Comparison of ENCODE assay signal across 28 cellular contexts in the genomic region with DNA sequence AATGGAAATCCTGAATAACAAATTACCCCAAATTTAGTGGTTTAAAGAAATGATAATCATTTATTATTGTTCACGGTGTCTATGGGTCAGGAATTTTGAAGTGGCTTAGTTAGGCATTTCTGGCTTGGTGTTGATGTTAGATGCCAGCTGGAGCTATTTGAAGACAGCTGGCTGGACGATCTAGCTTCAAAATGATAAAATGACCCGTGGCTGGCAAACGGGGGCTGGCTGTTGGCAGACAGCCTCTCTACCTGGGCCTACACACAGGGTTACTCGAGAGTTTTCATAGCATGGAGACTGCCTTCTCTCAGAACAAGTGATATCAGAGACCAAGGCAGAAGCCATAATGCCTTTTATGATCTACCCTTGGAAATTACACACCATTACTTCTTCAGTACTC.
"Had no signal": no experiment of that assay in that cellular context is flagged by ENCODE, and none has a peak within 500 bp of the region (broad histone marks: within the 10 kb centered on the region; RNA-seq: fewer than 3 reads in every experiment).

No MANE protein-coding gene starts in this region.

- DNase-seq: colonic mucosa; effector CD8-positive, alpha-beta T cell; endodermal cell; foreskin fibroblast; gastrocnemius medialis; head of caudate nucleus; hippocampal formation; left colon; midbrain; natural killer cell; occipital lobe; ovary; posterior cingulate gyrus; retina; stimulated activated CD4-positive, alpha-beta T cell treated with anti-CD3 and anti-CD28 coated beads, Interleukin-2, amount 100 ng/mL, for 24 hours; stimulated activated CD4-positive, alpha-beta T cell treated with anti-CD3 and anti-CD28 coated beads, Interleukin-4, amount 100 ng/mL, for 24 hours; stimulated activated naive CD4-positive, alpha-beta T cell treated with Interleukin-2 at 50 U/mL for 16 hours; stomach; thyroid gland; trophoblast cell had no signal

- H3K27ac Mint-ChIP-seq: dendritic cell treated with granulocyte-macrophage colony-stimulating factor and Interleukin-4, amounts not matched to agents 40 ng/mL and 50 ng/mL, for 4 days; endodermal cell; memory B cell; natural killer cell; stimulated activated effector memory CD8-positive, alpha-beta T cell treated with anti-CD3 and anti-CD28 coated beads, Interleukin-12 subunit alpha, Interleukin-12 subunit beta, amount 100 ng/mL, for 72 hours had no signal

- ATAC-seq: esophagus mucosa; gastrocnemius medialis; left colon; natural killer cell; sciatic nerve; stimulated activated effector memory CD8-positive, alpha-beta T cell treated with anti-CD3 and anti-CD28 coated beads, Interleukin-12 subunit alpha, Interleukin-12 subunit beta, amount 100 ng/mL, for 72 hours had no signal

- H3K36me3 Mint-ChIP-seq: stimulated activated effector memory CD8-positive, alpha-beta T cell treated with anti-CD3 and anti-CD28 coated beads, Interleukin-12 subunit alpha, Interleukin-12 subunit beta, amount 100 ng/mL, for 72 hours had no signal

- H3K27me3 Mint-ChIP-seq: dendritic cell treated with granulocyte-macrophage colony-stimulating factor and Interleukin-4, amounts not matched to agents 40 ng/mL and 50 ng/mL, for 4 days; memory B cell had no signal

- H3K4me3 ChIP-seq: colonic mucosa, gastrocnemius medialis, lung, ovary, stomach, thyroid gland, vagina had no signal

- H3K36me3 ChIP-seq: colonic mucosa, gastrocnemius medialis, ovary, stomach, thyroid gland, vagina had no signal

- H3K4me1 ChIP-seq: colonic mucosa, gastrocnemius medialis, stomach, thyroid gland, vagina had no signal

- H3K27ac ChIP-seq: colonic mucosa, epithelial cell of prostate, gastrocnemius medialis, ovary, stomach, thyroid gland, vagina had no signal

- H3K4me3 Mint-ChIP-seq: dendritic cell treated with granulocyte-macrophage colony-stimulating factor and Interleukin-4, amounts not matched to agents 40 ng/mL and 50 ng/mL, for 4 days; endodermal cell; memory B cell; natural killer cell; stimulated activated effector memory CD8-positive, alpha-beta T cell treated with anti-CD3 and anti-CD28 coated beads, Interleukin-12 subunit alpha, Interleukin-12 subunit beta, amount 100 ng/mL, for 72 hours had no signal

- H3K4me1 Mint-ChIP-seq: endodermal cell; memory B cell; natural killer cell; stimulated activated effector memory CD8-positive, alpha-beta T cell treated with anti-CD3 and anti-CD28 coated beads, Interleukin-12 subunit alpha, Interleukin-12 subunit beta, amount 100 ng/mL, for 72 hours had no signal

- H3K9me3 ChIP-seq: colonic mucosa, gastrocnemius medialis, ovary, stomach, thyroid gland, vagina had no signal

- H3K27me3 ChIP-seq: colonic mucosa, gastrocnemius medialis, ovary, stomach, thyroid gland, vagina had no signal
